Comparison of ENCODE assay signal across 29 cellular contexts in the genomic region with DNA sequence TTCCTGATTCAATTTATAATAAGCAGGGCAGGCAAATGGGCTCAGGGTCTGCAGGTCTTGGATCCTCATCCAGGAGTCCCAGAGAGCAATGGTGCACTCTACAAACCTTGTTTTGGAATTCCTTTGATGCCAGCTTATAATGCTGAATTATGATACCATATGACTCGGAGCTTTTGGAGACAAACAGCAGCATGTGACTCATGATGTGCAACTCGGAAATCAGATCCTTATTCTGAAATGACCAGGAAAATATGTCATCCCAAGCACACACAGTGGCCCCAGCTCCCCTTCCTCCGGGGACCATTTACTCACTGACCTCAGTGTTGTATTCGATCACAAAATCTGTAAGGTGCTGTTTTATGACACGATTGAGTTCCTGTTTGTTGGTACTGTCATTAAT. TPM values are rescaled to one million over a fixed set of nuclear protein-coding genes. Genes with fewer than 3 reads are reported as not detected.
"Had no signal": no experiment of that assay in that cellular context is flagged by ENCODE, and none has a peak within 500 bp of the region (broad histone marks: within the 10 kb centered on the region; RNA-seq: fewer than 3 reads in every experiment).

No MANE protein-coding gene starts in this region.

- H3K4me2 ChIP-seq: PC-9 had no signal

- H3K9me3 ChIP-seq: Peyer's patch, SJSA1 had no signal

- H3K27ac ChIP-seq: PC-9, Peyer's patch, SJSA1, SK-N-MC had no signal

- H3K4me1 ChIP-seq: Peyer's patch, SJSA1 had no signal

- H3K4me3 ChIP-seq: PC-9, Peyer's patch, SJSA1, SK-N-MC had no signal

- H3K27me3 ChIP-seq: Peyer's patch, SJSA1 had no signal

- FAIRE-seq: HepG2 had no signal

- H2AFZ ChIP-seq: PC-9 had no signal

- H3K36me3 ChIP-seq: Peyer's patch, SJSA1 had no signal

- ATAC-seq: HepG2 had no signal

- DNase-seq: IMR-90; Karpas-422; KG1; NCI-H1092; NCI-H1105 treated with DMSO at 0.1 percent for 48 hours; NCI-H1417 treated with DMSO at 0.1 percent for 48 hours; NCI-H146; NCI-H1694 treated with DMSO at 0.1 percent for 48 hours; NCI-H1930; NCI-H2081 treated with DMSO at 0.1 percent for 48 hours; NCI-H2171; NCI-H226; NCI-H446; NCI-H510A; NCI-H524 treated with DMSO at 0.1 percent for 48 hours; NCI-H69; NCI-H774; NK-92 treated with Interleukin-12 subunit alpha and Interleukin-12 subunit beta, amount 100 ng/mL, for 24 hours; PC-9; Peyer's patch; Right ventricle myocardium superior; RPMI8226; SIG-M5 had no signal

RNA-seq across cellular contexts. Expression of gene UMOD, which starts 20.2 kb away (rescaled TPM):
- total RNA-seq: HepG2, HT-29, IMR-90, M059J, OCI-LY7, PC-9, Peyer's patch, Right ventricle myocardium superior, SJSA1 had no signal

RNA-seq across cellular contexts. Expression of gene PDILT, which starts 31.8 kb away (rescaled TPM):
- total RNA-seq: HepG2, HT-29, IMR-90, M059J, OCI-LY7, PC-9, Peyer's patch, Right ventricle myocardium superior, SJSA1 had no signal

RNA-seq across cellular contexts. Expression of gene ACSM5, which starts 36.6 kb away (rescaled TPM):
- total RNA-seq: HT-29, IMR-90, OCI-LY7, PC-9, SJSA1 had no signal

RNA-seq across cellular contexts. Expression of gene GP2, which starts 45.4 kb away (rescaled TPM):
- total RNA-seq: HT-29, IMR-90, M059J, OCI-LY7, PC-9, Right ventricle myocardium superior, SJSA1 had no signal
